Comparison of ENCODE assay signal across 8 cellular contexts in genomic region chr16:58026139-58026704, GRCh38. TPM values are rescaled to one million over a fixed set of nuclear protein-coding genes. Genes with fewer than 3 reads are reported as not detected.
DNase-seq lines count a peak whose midpoint lies in the region; ATAC-seq and TF ChIP-seq lines count a peak whose summit lies in the region.

No MANE protein-coding gene starts in this region.

- no peak for ATAC-seq in GM21737 (IDR thresholded peaks at IDR 0.05; ENCODE audit: unreplicated experiment)

- CTCF ChIA-PET in CD4-positive, alpha-beta memory T cell (lab: Charles Lee; ENCODE audit: partially characterized antibody), result no interaction called here

- H3K36me3 Mint-ChIP-seq in CD4-positive, alpha-beta memory T cell, result peaks cover 0 to 5% of the 10 kb centered on the region in 2 donors

- H3K9me3 ChIP-seq in CD4-positive, alpha-beta memory T cell (ENCODE audit: control insufficient read depth in 1 of 2, low read length in 2 of 2), result no peaks in the 10 kb centered on the region
- H3K9me3 ChIP-seq in GM23248 (ENCODE audit: low read depth), result no peaks in the 10 kb centered on the region
- H3K9me3 ChIP-seq in thyroid gland, result no peaks in the 10 kb centered on the region

- no peaks in the 10 kb centered on the region for H4K20me1 ChIP-seq in GM23248 (ENCODE audit: insufficient read depth)

- no peaks in the 10 kb centered on the region for H3F3A ChIP-seq in GM23248 (ENCODE audit: insufficient read depth)

- H3K4me2 ChIP-seq in GM23248 (ENCODE audit: unreplicated experiment), result peak overlapping the region; percentile 72

- no peaks in the 10 kb centered on the region for H3K79me2 ChIP-seq in GM23248 (ENCODE audit: insufficient read depth)

- peaks cover 0 to 1% of the 10 kb centered on the region in 2 donors for H3K27me3 Mint-ChIP-seq in CD4-positive, alpha-beta memory T cell

- POLR2A ChIA-PET in CD4-positive, alpha-beta memory T cell (lab: Charles Lee; ENCODE audit: partially characterized antibody), result interaction anchor here (1.5 to 4.8 kb wide), 2 partner anchors 103 to 291 kb away, joined by 3 to 27 read pairs; partner anchors contain the start of gene CFAP20

- peak overlapping the region; percentile 27 to 78 (median 50) for H3K4me3 Mint-ChIP-seq in CD4-positive, alpha-beta memory T cell

- TF ChIP-seq CTCF in coronary artery (IDR thresholded peaks at IDR 0.05) (no peak), lower leg skin (IDR thresholded peaks at IDR 0.05) (no peak), thyroid gland (IDR thresholded peaks at IDR 0.05) (no peak)

- no peaks in the 10 kb centered on the region for H3K27me3 ChIP-seq in CD4-positive, alpha-beta memory T cell (ENCODE audit: insufficient read depth, low read length)
- H3K27me3 ChIP-seq in GM23248 (replicated peaks; ENCODE audit: insufficient read depth), result no peaks in the 10 kb centered on the region; the same call in 1 of the 2 replicates
- no peaks in the 10 kb centered on the region for H3K27me3 ChIP-seq in thyroid gland

- peak overlapping the region; percentile 57 for H2AFZ ChIP-seq in GM23248

- 2% methylated on average over 40 to 58 of the region's 65 CpGs for WGBS in GM23248 (ENCODE audit: low coverage in 1 of 2, low lambda C conversion rate in 2 of 2, missing lambda C conversion rate in 2 of 2), 2 experiments
- WGBS in lower leg skin, 2 donors, result 0% methylated on average over 4 to 9 of the region's 65 CpGs
- WGBS in thyroid gland, 2 donors, result no CpG with 5 or more reads among the region's 65 CpGs

- intact Hi-C loops in CD4-positive, alpha-beta memory T cell (cut with micrococcal nuclease), result loop anchor here (1.0 to 10.0 kb wide), 2 partner anchors 172 to 729 kb away; partner anchors contain the start of gene CSNK2A2
- intact Hi-C loops in lower leg skin (cut with DNase I; ENCODE audit: low total_unique reads), result loop anchor here (10.0 kb wide), 1 partner anchor 99 kb away; the partner anchor contains the start of gene CFAP20
- intact Hi-C loops in thyroid gland (cut with DNase I), result no loop called here

- DNase-seq in CD4-positive, alpha-beta memory T cell, result peak in 1 of 5 donors; percentile 17
- DNase-seq in GM23248 (peak; percentile 67), RPMI8226 (peak; percentile 69), coronary artery (ENCODE audit: low spot score) (no peak), lower leg skin (ENCODE audit: low spot score in 2 of 2) (no peak), thyroid gland (peak; percentile 69 to 72)
- no peak for DNase-seq in activated CD4-positive, CD25-positive, alpha-beta regulatory T cell (lab: John Stamatoyannopoulos, UW)

- peak overlapping the region; percentile 11 to 53 for H3K4me3 ChIP-seq in CD4-positive, alpha-beta memory T cell (ENCODE audit: low read length in 2 of 2)
- H3K4me3 ChIP-seq in GM23248 (peak overlapping the region; percentile 68), coronary artery (peak overlapping the region; percentile 75), lower leg skin (ENCODE audit: low read depth, poor library complexity, severe bottlenecking) (peak overlapping the region; percentile 43), thyroid gland (replicated peaks in 1 of 3) (peak overlapping the region; percentile 84 to 91 (median 89))

- H3K9me3 Mint-ChIP-seq in CD4-positive, alpha-beta memory T cell, result peaks cover 0 to 3% (median 0%) of the 10 kb centered on the region in 8 donors

- no peak overlapping the region for H3K9ac ChIP-seq in GM23248

- H3K36me3 ChIP-seq in CD4-positive, alpha-beta memory T cell (ENCODE audit: insufficient read depth, low read length), result no peaks in the 10 kb centered on the region
- no peaks in the 10 kb centered on the region for H3K36me3 ChIP-seq in GM23248 (ENCODE audit: low read depth)
- H3K36me3 ChIP-seq in thyroid gland, result no peaks in the 10 kb centered on the region

- TF ChIP-seq POLR2A in lower leg skin (IDR thresholded peaks at IDR 0.05), result no peak
- peak in 1 of 2 donors; percentile 30 for TF ChIP-seq POLR2A in thyroid gland (IDR thresholded peaks at IDR 0.05)

- no peak overlapping the region for H3K27ac Mint-ChIP-seq in CD4-positive, alpha-beta memory T cell

- H3K4me1 ChIP-seq in CD4-positive, alpha-beta memory T cell (ENCODE audit: insufficient read depth, low read length), result peaks cover 15% of the 10 kb centered on the region
- H3K4me1 ChIP-seq in GM23248 (ENCODE audit: insufficient read depth), result peaks cover 10% of the 10 kb centered on the region
- peaks cover 67 to 73% of the 10 kb centered on the region in 2 donors for H3K4me1 ChIP-seq in thyroid gland

- in situ Hi-C loops in GM23248 (cut with MboI), result loop anchor here (10.0 kb wide), 1 partner anchor 289 kb away; no protein-coding TSS in a partner anchor

- no peaks in the 10 kb centered on the region for H3K9me2 ChIP-seq in GM23248 (ENCODE audit: insufficient read depth)

- peaks cover 3 to 24% (median 14%) of the 10 kb centered on the region in 4 donors for H3K4me1 Mint-ChIP-seq in CD4-positive, alpha-beta memory T cell

- H3K27ac ChIP-seq in CD4-positive, alpha-beta memory T cell (ENCODE audit: low read depth, low read length), result no peak overlapping the region
- no peak overlapping the region for H3K27ac ChIP-seq in GM23248
- H3K27ac ChIP-seq in coronary artery, result peak overlapping the region in 1 of 2 donors; percentile 85
- H3K27ac ChIP-seq in thyroid gland, result peak overlapping the region; percentile 89 to 94 (median 90)

RNA-seq across cellular contexts. Expression of gene MMP15, which starts 0.7 kb away (rescaled TPM):
- total RNA-seq in CD4-positive, alpha-beta memory T cell, result 1 to 10 TPM; 1.6 to 1.8 TPM
- polyA plus RNA-seq in CD4-positive, alpha-beta memory T cell, result under 1 TPM in 1 of 2 donors, not detected in 1; 0.21 TPM
- 1.4 and 1.6 TPM in 2 replicates for total RNA-seq in GM23248 (2014; rRNA removed; shearing (Covaris generic))
- 0.39 and 0.45 TPM in 2 replicates for polyA plus RNA-seq in GM23248 (2016; fragmentation: Nextera tagmentation; extraction: Ambion mirVana)
- total RNA-seq in lower leg skin, result 1 to 10 TPM; 5.2 to 9.1 (median 7.7) TPM
- total RNA-seq in thyroid gland, result 100 to 1,000 TPM in 1 of 4 donors, 10 to 100 TPM in 3; 36.5 to 105 (median 80.5) TPM

RNA-seq across cellular contexts. Expression of gene USB1, which starts 25.0 kb away (rescaled TPM):
- total RNA-seq in CD4-positive, alpha-beta memory T cell, result 10 to 100 TPM; 36.4 to 39.5 TPM
- polyA plus RNA-seq in CD4-positive, alpha-beta memory T cell, result 10 to 100 TPM; 35.3 to 45.2 TPM
- 7.6 and 19.7 TPM in 2 replicates for total RNA-seq in GM23248 (2014; rRNA removed; shearing (Covaris generic))
- 48.4 and 48.6 TPM in 2 replicates for polyA plus RNA-seq in GM23248 (2016; fragmentation: Nextera tagmentation; extraction: Ambion mirVana)
- total RNA-seq in lower leg skin (10 to 100 TPM; 13.3 to 34.2 (median 23.3) TPM), thyroid gland (10 to 100 TPM; 31.4 to 79.0 (median 60.0) TPM)

RNA-seq across cellular contexts. Expression of gene ZNF319, which starts 25.8 kb away (rescaled TPM):
- 10 to 100 TPM; 19.7 to 20.5 TPM for total RNA-seq in CD4-positive, alpha-beta memory T cell
- 10 to 100 TPM in 1 of 2 donors, 1 to 10 TPM in 1; 2.3 to 16.5 TPM for polyA plus RNA-seq in CD4-positive, alpha-beta memory T cell
- 0.63 and 8.2 TPM in 2 replicates for total RNA-seq in GM23248 (2014; rRNA removed; shearing (Covaris generic))
- 4.6 and 4.9 TPM in 2 replicates for polyA plus RNA-seq in GM23248 (2016; fragmentation: Nextera tagmentation; extraction: Ambion mirVana)
- total RNA-seq in lower leg skin (10 to 100 TPM in 1 of 4 donors, 1 to 10 TPM in 3; 8.1 to 12.1 (median 8.6) TPM), thyroid gland (10 to 100 TPM; 12.1 to 24.0 (median 18.7) TPM)

RNA-seq across cellular contexts. Expression of gene CNGB1, which starts 55.3 kb away (rescaled TPM):
- not detected for total RNA-seq in CD4-positive, alpha-beta memory T cell
- polyA plus RNA-seq in CD4-positive, alpha-beta memory T cell, result not detected
- not detected in 2 replicates for total RNA-seq in GM23248 (2014; rRNA removed; shearing (Covaris generic))
- not detected in 2 replicates for polyA plus RNA-seq in GM23248 (2016; fragmentation: Nextera tagmentation; extraction: Ambion mirVana)
- total RNA-seq in lower leg skin (not detected), thyroid gland (under 1 TPM in 1 of 4 donors, not detected in 3; 0.13 TPM)

Comparison
In these comparisons a context has a peak if more than half of its experiments do, and no peak if none do; other contexts are left out.
1. DNase-seq: peak in GM23248 (single experiment), RPMI8226 (single experiment) and thyroid gland (2 of 2); none in coronary artery (single experiment), lower leg skin (0 of 2) and activated CD4-positive, CD25-positive, alpha-beta regulatory T cell (0 of 4).
2. H3K27ac ChIP-seq: peak in thyroid gland (3 of 3); none in CD4-positive, alpha-beta memory T cell (single experiment) and GM23248 (single experiment).
3. H3K4me3 ChIP-seq: peak in every context shown above with its lines; median percentile 89 in thyroid gland; 75 in coronary artery; 68 in GM23248; 43 in lower leg skin; 32 in CD4-positive, alpha-beta memory T cell.